ENCODE assay signal across 30 cellular contexts in genomic region chr22:29660021-29660420, GRCh38.
"Had no signal": no experiment of that assay in that cellular context is flagged by ENCODE, and none has a peak within 500 bp of the region (broad histone marks: within the 10 kb centered on the region; RNA-seq: fewer than 3 reads in every experiment).

No MANE protein-coding gene starts in this region.

- H3K27me3 ChIP-seq: brain microvascular endothelial cell, esophagus muscularis mucosa, foreskin keratinocyte, gastrocnemius medialis had no signal

- H3K4me3 ChIP-seq: esophagus muscularis mucosa, gastrocnemius medialis had no signal

- H3K9me3 ChIP-seq: esophagus muscularis mucosa, gastrocnemius medialis had no signal

- DNase-seq: activated B cell treated with CpG ODN at 0.5 μM for 24 hours; activated CD4-positive, alpha-beta T cell treated with anti-CD3 and anti-CD28 coated beads for 48 hours; activated CD4-positive, alpha-beta T cell treated with anti-CD3 and anti-CD28 coated beads, Interleukin-2, amount 50 U/mL, for 1 hour; activated CD4-positive, alpha-beta T cell treated with anti-CD3 and anti-CD28 coated beads, Interleukin-2, amount 50 U/mL, for 48 hours; activated CD8-positive, alpha-beta memory T cell treated with anti-CD3 and anti-CD28 coated beads for 24 hours; activated CD8-positive, alpha-beta T cell treated with anti-CD3 and anti-CD28 coated beads for 36 hours; activated effector memory CD4-positive, alpha-beta T cell treated with Interleukin-2 at 50 U/mL for 16 hours; activated gamma-delta T cell treated with Interleukin-2 at 50 U/mL for 16 hours; activated naive CD4-positive, alpha-beta T cell treated with anti-CD3 and anti-CD28 coated beads, Interleukin-2, amount 50 U/mL, for 16 hours; activated naive CD4-positive, alpha-beta T cell treated with Interleukin-2 at 50 U/mL for 16 hours; activated T-cell treated with anti-CD3 and anti-CD28 coated beads, Interleukin-2, amount 50 U/mL, for 4 hours; amniotic stem cell; anterior cingulate cortex; brain microvascular endothelial cell; caudate nucleus; cortex of kidney; dermis blood vessel endothelial cell; effector CD4-positive, alpha-beta T cell; effector memory CD8-positive, alpha-beta T cell; erythroblast; foreskin keratinocyte; gastrocnemius medialis; glutamatergic neuron; T-helper 1 cell; T-helper 17 cell; T1000; WERI-Rb-1 had no signal

- H3K27ac ChIP-seq: brain microvascular endothelial cell, esophagus muscularis mucosa, gastrocnemius medialis, WERI-Rb-1 had no signal

- ATAC-seq: activated CD4-positive, CD25-positive, alpha-beta regulatory T cell treated with anti-CD3 and anti-CD28 coated beads, Interleukin-2, amount 50 U/mL, for 24 hours; activated CD8-positive, alpha-beta T cell treated with anti-CD3 and anti-CD28 coated beads for 36 hours; activated T-cell treated with anti-CD3 and anti-CD28 coated beads, Interleukin-2, amount 50 U/mL, for 4 hours; activated T-helper 17 cell treated with anti-CD3 and anti-CD28 coated beads, Interleukin-2, amount 50 U/mL, for 72 hours; effector memory CD8-positive, alpha-beta T cell; foreskin keratinocyte; gastrocnemius medialis; T-helper 17 cell had no signal
